ENCODE assay signal across 34 cellular contexts in genomic region chr5:30650311-30650710, GRCh38.
A peak's percentile ranks its signal among the peaks of the same experiment; 100 is the strongest.
DNase-seq lines count a peak whose midpoint lies in the region; ATAC-seq and TF ChIP-seq lines count a peak whose summit lies in the region.
"Had no signal": no experiment of that assay in that cellular context is flagged by ENCODE, and none has a peak within 500 bp of the region (broad histone marks: within the 10 kb centered on the region; RNA-seq: fewer than 3 reads in every experiment).

No MANE protein-coding gene starts in this region.

- H3K79me2 ChIP-seq in OCI-LY7 (ENCODE audit: insufficient read depth, low read depth, low read length), result no peaks in the 10 kb centered on the region

- no peaks in the 10 kb centered on the region for H3K36me3 ChIP-seq in OCI-LY7 (ENCODE audit: insufficient read depth, low read length)
- no peaks in the 10 kb centered on the region for H3K36me3 ChIP-seq in upper lobe of left lung
- H3K36me3 ChIP-seq: cardiac muscle cell, upper lobe of right lung had no signal

- no peak overlapping the region for H3K27ac ChIP-seq in OCI-LY7 (ENCODE audit: low read depth, low read length, poor library complexity, severe bottlenecking)
- H3K27ac ChIP-seq in upper lobe of left lung, result no peak overlapping the region
- H3K27ac ChIP-seq: cardiac muscle cell, coronary artery, upper lobe of right lung had no signal

- no peaks in the 10 kb centered on the region for H3K9me2 ChIP-seq in OCI-LY7 (ENCODE audit: insufficient read depth, low read length)

- no peaks in the 10 kb centered on the region for H3K27me3 ChIP-seq in upper lobe of left lung
- H3K27me3 ChIP-seq: cardiac muscle cell, upper lobe of right lung had no signal

- 0 out of 2 replicates have a peak, but pooled peaks have one; percentile 26 for TF ChIP-seq CTCF in OCI-LY7 (conservative IDR thresholded peaks at IDR 0.05; ENCODE audit: low read length)
- TF ChIP-seq CTCF in type B pancreatic cell (conservative IDR thresholded peaks at IDR 0.05), result peak; percentile 34
- no peak for TF ChIP-seq CTCF in upper lobe of left lung (IDR thresholded peaks at IDR 0.05)

- H3K27me3 Mint-ChIP-seq in activated naive CD4-positive, alpha-beta T cell treated with anti-CD3 and anti-CD28 coated beads, Interleukin-2, amount 50 U/mL, for 24 hours, result no peaks in the 10 kb centered on the region
- H3K27me3 Mint-ChIP-seq in type B pancreatic cell, result no peaks in the 10 kb centered on the region
- H3K27me3 Mint-ChIP-seq in activated CD4-positive, alpha-beta T cell treated with anti-CD3 and anti-CD28 coated beads, Interleukin-2, amount 10 ng/mL, durations not matched to agents 24 days and 14 days, result no peaks in the 10 kb centered on the region
- H3K27me3 Mint-ChIP-seq: activated naive CD8-positive, alpha-beta T cell; progenitor cell of endocrine pancreas; stimulated activated memory B cell treated with anti-CD40 and anti-IgM and Interleukin-4, amounts not matched to agents 10 μg/mL and 1 μg/mL and 100 μg/mL, for 72 hours; T-helper 17 cell had no signal

- ATAC-seq in esophagus mucosa (no peak), upper lobe of left lung (ENCODE audit: low FRiP score in 2 of 2) (no peak)
- ATAC-seq: activated CD8-positive, alpha-beta T cell treated with anti-CD3 and anti-CD28 coated beads, Interleukin-2, amount 10 ng/mL, durations not matched to agents 7 days and 5 days; GM12878; stimulated activated memory B cell treated with anti-CD40 and anti-IgM and Interleukin-4, amounts not matched to agents 10 μg/mL and 1 μg/mL and 100 μg/mL, for 72 hours; T-helper 17 cell; upper lobe of right lung had no signal

- TF ChIP-seq EP300 in upper lobe of left lung (IDR thresholded peaks at IDR 0.05), result no peak

- 0 out of 2 replicates have a peak, but pooled peaks cover 6% of the 10 kb centered on the region for H3K9me3 ChIP-seq in OCI-LY7 (ENCODE audit: low read length)
- H3K9me3 ChIP-seq in upper lobe of left lung, result no peaks in the 10 kb centered on the region
- H3K9me3 ChIP-seq: upper lobe of right lung had no signal

- H3K4me1 Mint-ChIP-seq in activated naive CD4-positive, alpha-beta T cell treated with anti-CD3 and anti-CD28 coated beads, Interleukin-2, amount 50 U/mL, for 24 hours, result no peaks in the 10 kb centered on the region
- H3K4me1 Mint-ChIP-seq in type B pancreatic cell (ENCODE audit: unreplicated experiment), result no peaks in the 10 kb centered on the region
- no peaks in the 10 kb centered on the region for H3K4me1 Mint-ChIP-seq in activated CD4-positive, alpha-beta T cell treated with anti-CD3 and anti-CD28 coated beads, Interleukin-2, amount 10 ng/mL, durations not matched to agents 24 days and 14 days
- H3K4me1 Mint-ChIP-seq: nephron; stimulated activated memory B cell treated with anti-CD40 and anti-IgM and Interleukin-4, amounts not matched to agents 10 μg/mL and 1 μg/mL and 100 μg/mL, for 72 hours; T-helper 17 cell had no signal

- no TSS peak for BruUV-seq in OCI-LY7 (replicated peaks; lab: Mats Ljungman, UMichigan)

- POLR2A ChIA-PET in OCI-LY7 (lab: Charles Lee), result no interaction called here

- no peaks in the 10 kb centered on the region for H4K20me1 ChIP-seq in OCI-LY7 (ENCODE audit: insufficient read depth, low read length)

- H3K9me3 Mint-ChIP-seq in activated naive CD4-positive, alpha-beta T cell treated with anti-CD3 and anti-CD28 coated beads, Interleukin-2, amount 50 U/mL, for 24 hours, result peaks cover 5% of the 10 kb centered on the region
- H3K9me3 Mint-ChIP-seq in type B pancreatic cell, result no peaks in the 10 kb centered on the region
- H3K9me3 Mint-ChIP-seq in activated CD4-positive, alpha-beta T cell treated with anti-CD3 and anti-CD28 coated beads, Interleukin-2, amount 10 ng/mL, durations not matched to agents 24 days and 14 days, result peaks cover 6% of the 10 kb centered on the region
- H3K9me3 Mint-ChIP-seq: nephron had no signal

- H3K36me3 Mint-ChIP-seq in activated naive CD4-positive, alpha-beta T cell treated with anti-CD3 and anti-CD28 coated beads, Interleukin-2, amount 50 U/mL, for 24 hours, result no peaks in the 10 kb centered on the region
- no peaks in the 10 kb centered on the region for H3K36me3 Mint-ChIP-seq in type B pancreatic cell
- no peaks in the 10 kb centered on the region for H3K36me3 Mint-ChIP-seq in activated CD4-positive, alpha-beta T cell treated with anti-CD3 and anti-CD28 coated beads, Interleukin-2, amount 10 ng/mL, durations not matched to agents 24 days and 14 days (ENCODE audit: low read depth)
- H3K36me3 Mint-ChIP-seq: activated naive CD8-positive, alpha-beta T cell; stimulated activated memory B cell treated with anti-CD40 and anti-IgM and Interleukin-4, amounts not matched to agents 10 μg/mL and 1 μg/mL and 100 μg/mL, for 72 hours had no signal

- H3K4me2 ChIP-seq in OCI-LY7 (ENCODE audit: low read length), result no peak overlapping the region

- CTCF ChIA-PET in OCI-LY7 (lab: Charles Lee; ENCODE audit: unreplicated experiment), result no interaction called here

- H3K4me1 ChIP-seq in OCI-LY7 (ENCODE audit: insufficient read depth, low read length, poor library complexity, severe bottlenecking), result no peaks in the 10 kb centered on the region
- H3K4me1 ChIP-seq in upper lobe of left lung, result no peaks in the 10 kb centered on the region
- H3K4me1 ChIP-seq: upper lobe of right lung had no signal

- no peak overlapping the region for H3K4me3 ChIP-seq in OCI-LY7 (ENCODE audit: low read depth, low read length, poor library complexity, severe bottlenecking)
- H3K4me3 ChIP-seq in upper lobe of left lung, result no peak overlapping the region
- H3K4me3 ChIP-seq: cardiac muscle cell, coronary artery, GM12878, upper lobe of right lung had no signal

- H3K4me3 Mint-ChIP-seq in activated naive CD4-positive, alpha-beta T cell treated with anti-CD3 and anti-CD28 coated beads, Interleukin-2, amount 50 U/mL, for 24 hours, result no peak overlapping the region
- no peak overlapping the region for H3K4me3 Mint-ChIP-seq in type B pancreatic cell
- H3K4me3 Mint-ChIP-seq in activated CD4-positive, alpha-beta T cell treated with anti-CD3 and anti-CD28 coated beads, Interleukin-2, amount 10 ng/mL, durations not matched to agents 24 days and 14 days, result no peak overlapping the region
- H3K4me3 Mint-ChIP-seq: activated CD8-positive, alpha-beta T cell treated with anti-CD3 and anti-CD28 coated beads, Interleukin-2, amount 10 ng/mL, durations not matched to agents 7 days and 5 days; activated naive CD8-positive, alpha-beta T cell; nephron; stimulated activated memory B cell treated with anti-CD40 and anti-IgM and Interleukin-4, amounts not matched to agents 10 μg/mL and 1 μg/mL and 100 μg/mL, for 72 hours; T-helper 17 cell had no signal

- no peak for DNase-seq in activated naive CD4-positive, alpha-beta T cell (lab: John Stamatoyannopoulos, UW)
- DNase-seq in OCI-LY7 (ENCODE audit: low spot score) (no peak), iPS-NIHi11 (ENCODE audit: low spot score) (peak; percentile 7), type B pancreatic cell (ENCODE audit: extremely low spot score, unreplicated experiment) (no peak), upper lobe of left lung (no peak)
- no peak for DNase-seq in activated CD4-positive, alpha-beta T cell treated with anti-CD3 and anti-CD28 coated beads, Interleukin-2, amount 10 ng/mL, durations not matched to agents 24 days and 14 days
- DNase-seq: activated CD8-positive, alpha-beta T cell treated with anti-CD3 and anti-CD28 coated beads, Interleukin-2, amount 10 ng/mL, durations not matched to agents 7 days and 5 days; aorta; C1 segment of cervical spinal cord; Calu3; effector memory CD4-positive, alpha-beta T cell; EL; foreskin fibroblast; head of caudate nucleus; KBM-7; mammary epithelial cell; NCI-H1694; NCI-H2171 treated with DMSO at 0.1 percent for 48 hours; NCI-H510A treated with DMSO at 0.1 percent for 48 hours; RPMI8226; stimulated activated CD4-positive, alpha-beta T cell treated with anti-CD3 and anti-CD28 coated beads, Interleukin-4, amount 100 ng/mL, for 4 hours; substantia nigra; T-helper 17 cell; upper lobe of right lung had no signal

- TF ChIP-seq POLR2A in upper lobe of left lung (IDR thresholded peaks at IDR 0.05), result no peak

- intact Hi-C loops in OCI-LY7 (cut with micrococcal nuclease; ENCODE audit: unreplicated experiment), result no loop called here
- intact Hi-C loops in activated CD4-positive, alpha-beta T cell treated with anti-CD3 and anti-CD28 coated beads, Interleukin-2, amount 10 ng/mL, durations not matched to agents 24 days and 14 days (cut with micrococcal nuclease), result no loop called here

- no peak overlapping the region for H2AFZ ChIP-seq in OCI-LY7 (ENCODE audit: low read length)

- peak overlapping the region; percentile 26 for H3K27ac Mint-ChIP-seq in activated naive CD4-positive, alpha-beta T cell treated with anti-CD3 and anti-CD28 coated beads, Interleukin-2, amount 50 U/mL, for 24 hours
- H3K27ac Mint-ChIP-seq in type B pancreatic cell, result no peak overlapping the region
- no peak overlapping the region for H3K27ac Mint-ChIP-seq in activated CD4-positive, alpha-beta T cell treated with anti-CD3 and anti-CD28 coated beads, Interleukin-2, amount 10 ng/mL, durations not matched to agents 24 days and 14 days
- H3K27ac Mint-ChIP-seq: activated CD8-positive, alpha-beta T cell treated with anti-CD3 and anti-CD28 coated beads, Interleukin-2, amount 10 ng/mL, durations not matched to agents 7 days and 5 days; activated naive CD8-positive, alpha-beta T cell; activated T-helper 2 cell treated with anti-CD3 and anti-CD28 coated beads, Interferon-gamma antibody, Interleukin-2, Interleukin-4, amounts not matched to agents 10 μg/mL and 5 μg/mL and 100 μg/mL, durations not matched to agents 14 hours and 24 hours and 36 hours; nephron; progenitor cell of endocrine pancreas; stimulated activated memory B cell treated with anti-CD40 and anti-IgM and Interleukin-4, amounts not matched to agents 10 μg/mL and 1 μg/mL and 100 μg/mL, for 72 hours; T-helper 17 cell had no signal

Comparison
In these comparisons a context has a peak if more than half of its experiments do, and no peak if none do; other contexts are left out.
1. CTCF ChIP-seq: peak in OCI-LY7 (single experiment) and type B pancreatic cell (single experiment); none in upper lobe of left lung (0 of 6).